1 cellular context compared by ENCODE assay signal in the genomic region with DNA sequence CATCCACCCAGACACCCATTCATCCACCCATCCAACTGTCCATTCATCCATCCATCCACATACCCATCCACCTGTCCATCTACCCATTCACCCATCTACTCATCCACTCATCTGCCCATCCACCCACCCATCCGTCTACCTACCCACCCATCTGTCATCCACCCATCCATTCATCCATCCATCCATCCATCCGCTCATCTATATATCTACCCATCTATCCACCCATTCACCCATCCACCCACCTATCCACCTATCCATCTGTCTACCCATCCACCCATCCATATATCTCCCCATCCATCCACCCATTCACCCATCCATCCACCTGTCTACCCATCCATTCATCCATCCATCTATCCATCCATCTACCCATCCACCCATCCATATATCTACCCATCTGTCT.
TF ChIP-seq lines count a peak whose summit lies in the region.

No MANE protein-coding gene starts in this region.

TF ChIP-seq in H1, 55 proteins besides CTCF, POLR2A, EP300 and RAD21:
- TF ChIP-seq MAFK (IDR thresholded peaks at IDR 0.05; ENCODE audit: low read depth, low read length) (no peak), TBP (IDR thresholded peaks at IDR 0.05; ENCODE audit: low read depth, low read length) (no peak), JUND (IDR thresholded peaks at IDR 0.05; ENCODE audit: low read length) (no peak), TAF1 (IDR thresholded peaks at IDR 0.05; ENCODE audit: low read depth, low read length) (no peak), CEBPB (IDR thresholded peaks at IDR 0.05; ENCODE audit: low read depth, low read length) (no peak), CHD1 (IDR thresholded peaks at IDR 0.05; ENCODE audit: low read depth, low read length) (no peak), SAP30 (IDR thresholded peaks at IDR 0.05; ENCODE audit: insufficient read depth, insufficient replicate concordance, low read length) (no peak)
TF ChIP-seq in H1: peak in this region for 0.
